Comparison of ENCODE assay signal across 15 cellular contexts in the genomic region with DNA sequence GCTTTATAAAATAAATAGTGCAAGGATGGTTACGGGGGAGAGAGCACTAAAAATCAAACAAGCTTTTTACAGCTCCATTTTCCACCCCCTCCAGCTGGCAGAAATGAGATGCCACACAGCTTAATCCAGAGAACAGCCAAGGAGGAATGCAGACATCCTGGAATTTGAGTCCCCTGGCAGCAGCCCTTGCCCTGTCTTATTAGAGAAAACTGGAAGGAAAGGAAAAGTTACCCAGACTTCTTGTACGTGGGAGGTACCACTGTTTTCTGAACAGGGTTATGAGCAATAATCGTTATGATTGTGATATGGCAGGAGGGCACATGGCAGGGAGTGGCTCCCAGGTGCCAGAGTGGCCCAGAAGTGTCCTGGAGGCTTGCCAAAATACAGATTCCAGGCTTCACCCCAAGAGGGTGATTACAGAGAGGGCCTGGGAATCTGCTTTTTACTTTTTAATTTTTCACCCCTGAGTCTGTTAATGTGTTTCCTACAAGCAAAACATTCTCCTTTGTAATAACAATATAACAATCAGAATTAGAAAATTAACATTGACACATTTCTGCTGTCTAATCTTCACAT.
DNase-seq lines count a peak whose midpoint lies in the region; ATAC-seq, FAIRE-seq and TF ChIP-seq lines count a peak whose summit lies in the region.
"Had no signal": no experiment of that assay in that cellular context is flagged by ENCODE, and none has a peak within 500 bp of the region (broad histone marks: within the 10 kb centered on the region; RNA-seq: fewer than 3 reads in every experiment).

No MANE protein-coding gene starts in this region.

- peaks cover 4% of the 10 kb centered on the region for H3K36me3 Mint-ChIP-seq in astrocyte (ENCODE audit: low read depth, unreplicated experiment)
- no peaks in the 10 kb centered on the region for H3K36me3 Mint-ChIP-seq in mesothelial cell of epicardium

- H3K9me3 Mint-ChIP-seq in astrocyte (ENCODE audit: unreplicated experiment) (peaks cover 2% of the 10 kb centered on the region), mesothelial cell of epicardium (no peaks in the 10 kb centered on the region)
- H3K9me3 Mint-ChIP-seq: activated naive CD8-positive, alpha-beta T cell treated with anti-CD3 and anti-CD28 coated beads, Interleukin-2, amount 50 U/mL, for 24 hours had no signal

- no peaks in the 10 kb centered on the region for H3K27me3 ChIP-seq in astrocyte (ENCODE audit: insufficient read depth, low read length)
- no peaks in the 10 kb centered on the region for H3K27me3 ChIP-seq in left lung
- H3K27me3 ChIP-seq: tibial nerve had no signal

- H3K27me3 Mint-ChIP-seq in astrocyte (ENCODE audit: low read depth, unreplicated experiment) = peaks cover 4% of the 10 kb centered on the region
- no peaks in the 10 kb centered on the region for H3K27me3 Mint-ChIP-seq in mesothelial cell of epicardium (ENCODE audit: low read depth)
- H3K27me3 Mint-ChIP-seq: activated naive CD8-positive, alpha-beta T cell treated with anti-CD3 and anti-CD28 coated beads, Interleukin-2, amount 50 U/mL, for 24 hours; progenitor cell of endocrine pancreas had no signal

- no peak overlapping the region for H3K27ac Mint-ChIP-seq in astrocyte (ENCODE audit: unreplicated experiment)
- no peak overlapping the region for H3K27ac Mint-ChIP-seq in mesothelial cell of epicardium
- H3K27ac Mint-ChIP-seq: activated naive CD8-positive, alpha-beta T cell treated with anti-CD3 and anti-CD28 coated beads, Interleukin-2, amount 50 U/mL, for 24 hours; progenitor cell of endocrine pancreas had no signal

- peak; percentile 48 for ATAC-seq in left lung
- no peak for ATAC-seq in GM21619 (IDR thresholded peaks at IDR 0.05; ENCODE audit: unreplicated experiment)
- ATAC-seq in HG02571 (IDR thresholded peaks at IDR 0.05; ENCODE audit: unreplicated experiment) = no peak
- ATAC-seq in HG03571 (IDR thresholded peaks at IDR 0.05; ENCODE audit: unreplicated experiment) = no peak
- ATAC-seq: activated naive CD8-positive, alpha-beta T cell treated with anti-CD3 and anti-CD28 coated beads, Interleukin-2, amount 50 U/mL, for 24 hours had no signal

- intact Hi-C loops in left lung (cut with DNase I) = no loop called here

- peaks cover 4% of the 10 kb centered on the region for H3K4me1 ChIP-seq in astrocyte (ENCODE audit: insufficient read depth, low read length)
- H3K4me1 ChIP-seq in left lung = peaks cover 3 to 4% of the 10 kb centered on the region in 2 donors

- no peak overlapping the region for H3K9ac ChIP-seq in astrocyte (ENCODE audit: low read length)

- H3K9me3 ChIP-seq in astrocyte (ENCODE audit: insufficient read depth, low read depth, low read length) = no peaks in the 10 kb centered on the region
- H3K9me3 ChIP-seq in left lung = no peaks in the 10 kb centered on the region
- H3K9me3 ChIP-seq: tibial nerve had no signal

- no peak overlapping the region for H3K27ac ChIP-seq in astrocyte (ENCODE audit: low read depth, low read length)
- H3K27ac ChIP-seq in left lung = peak overlapping the region in 1 of 2 donors; percentile 14
- H3K27ac ChIP-seq: tibial nerve had no signal

- H3K4me2 ChIP-seq in astrocyte (ENCODE audit: low read length) = peak overlapping the region; percentile 24

- in situ Hi-C loops in ACHN (cut with HindIII; ENCODE audit: low pct_ligation_motif_present, low pct_unique_long_range_greater_than_20kb, low sequenced_read_pairs) = no loop called here

- H3K4me3 Mint-ChIP-seq in astrocyte (ENCODE audit: unreplicated experiment) (no peak overlapping the region), mesothelial cell of epicardium (no peak overlapping the region)
- H3K4me3 Mint-ChIP-seq: activated naive CD8-positive, alpha-beta T cell treated with anti-CD3 and anti-CD28 coated beads, Interleukin-2, amount 50 U/mL, for 24 hours had no signal

- H3K4me3 ChIP-seq in astrocyte (ENCODE audit: insufficient read depth, low read depth, low read length) = no peak overlapping the region
- no peak overlapping the region for H3K4me3 ChIP-seq in left lung
- H3K4me3 ChIP-seq: tibial nerve had no signal

- DNase-seq in ACHN = peak; percentile 74
- peak; percentile 31 for DNase-seq in GM04503 (ENCODE audit: low read depth)
- DNase-seq in astrocyte (ENCODE audit: low read depth) = no peak
- DNase-seq in left lung = no peak
- no peak for DNase-seq in mesothelial cell of epicardium (ENCODE audit: low spot score in 2 of 2, unreplicated experiment in 2 of 2)
- DNase-seq: activated CD4-positive, alpha-beta T cell treated with anti-CD3 and anti-CD28 coated beads for 48 hours; activated naive CD8-positive, alpha-beta T cell treated with anti-CD3 and anti-CD28 coated beads, Interleukin-2, amount 50 U/mL, for 24 hours; activated T-cell treated with anti-CD3 and anti-CD28 coated beads, Interleukin-2, amount 50 U/mL, for 48 hours; C1 segment of cervical spinal cord had no signal

- H2AFZ ChIP-seq in astrocyte (ENCODE audit: low read depth, low read length) = no peak overlapping the region

- FAIRE-seq in astrocyte (lab: Jason Lieb, UNC) = no peak
- FAIRE-seq: GM12892 had no signal

- H3K36me3 ChIP-seq in astrocyte (ENCODE audit: insufficient read depth, low read length) (no peaks in the 10 kb centered on the region), left lung (no peaks in the 10 kb centered on the region)
- H3K36me3 ChIP-seq: tibial nerve had no signal

- TF ChIP-seq CTCF in astrocyte (IDR thresholded peaks at IDR 0.05; ENCODE audit: insufficient read depth, low read depth, low read length) (no peak), left lung (IDR thresholded peaks at IDR 0.05) (no peak), mesothelial cell of epicardium (IDR thresholded peaks at IDR 0.05; ENCODE audit: unreplicated experiment) (no peak)

- no peaks in the 10 kb centered on the region for H3K79me2 ChIP-seq in astrocyte (ENCODE audit: insufficient read depth, low read length)

- peaks cover 18% of the 10 kb centered on the region for H3K4me1 Mint-ChIP-seq in astrocyte (ENCODE audit: low read depth, unreplicated experiment)
- peaks cover 7% of the 10 kb centered on the region for H3K4me1 Mint-ChIP-seq in mesothelial cell of epicardium
- H3K4me1 Mint-ChIP-seq: activated naive CD8-positive, alpha-beta T cell treated with anti-CD3 and anti-CD28 coated beads, Interleukin-2, amount 50 U/mL, for 24 hours had no signal

- peaks cover 4% of the 10 kb centered on the region for H4K20me1 ChIP-seq in astrocyte (ENCODE audit: insufficient read depth, low read length)

Comparison
In these comparisons a context has a peak if more than half of its experiments do, and no peak if none do; other contexts are left out.
1. DNase-seq: peak in ACHN (single experiment) and GM04503 (single experiment); none in astrocyte (single experiment), left lung (0 of 2) and mesothelial cell of epicardium (0 of 2).